In genomic region chr9:120408680-120409258, GRCh38 we compare ENCODE assay signal across 21 cellular contexts.
"Had no signal": no experiment of that assay in that cellular context is flagged by ENCODE, and none has a peak within 500 bp of the region (broad histone marks: within the 10 kb centered on the region; RNA-seq: fewer than 3 reads in every experiment).

No MANE protein-coding gene starts in this region.

- DNase-seq: dorsolateral prefrontal cortex; effector CD8-positive, alpha-beta T cell; heart right ventricle; hypothalamus; left lung; mesenchymal stem cell; midbrain; sigmoid colon; stimulated activated naive CD4-positive, alpha-beta T cell; stomach; substantia nigra; transverse colon had no signal

- H3K4me3 ChIP-seq: coronary artery, dorsolateral prefrontal cortex, heart right ventricle, left lung, lung, sigmoid colon, skin epidermis, stomach, thoracic aorta, transverse colon had no signal

- H3K9me3 Mint-ChIP-seq: nephron had no signal

- H3K4me1 ChIP-seq: transverse colon had no signal

- H3K27ac ChIP-seq: coronary artery, dorsolateral prefrontal cortex, heart right ventricle, left lung, neutrophil, skin epidermis, thoracic aorta, transverse colon had no signal

- H3K27me3 ChIP-seq: dorsolateral prefrontal cortex, heart right ventricle, left lung, neutrophil, sigmoid colon, stomach, transverse colon had no signal

- ATAC-seq: esophagus mucosa, left lung had no signal

- H3K9me3 ChIP-seq: heart right ventricle, left lung, neutrophil, sigmoid colon, stomach, thoracic aorta, transverse colon had no signal

- H3K4me3 Mint-ChIP-seq: nephron had no signal

- FAIRE-seq: frontal cortex, islet of Langerhans had no signal

- H3K27ac Mint-ChIP-seq: nephron had no signal
